ENCODE assay signal across 8 cellular contexts in the genomic region with DNA sequence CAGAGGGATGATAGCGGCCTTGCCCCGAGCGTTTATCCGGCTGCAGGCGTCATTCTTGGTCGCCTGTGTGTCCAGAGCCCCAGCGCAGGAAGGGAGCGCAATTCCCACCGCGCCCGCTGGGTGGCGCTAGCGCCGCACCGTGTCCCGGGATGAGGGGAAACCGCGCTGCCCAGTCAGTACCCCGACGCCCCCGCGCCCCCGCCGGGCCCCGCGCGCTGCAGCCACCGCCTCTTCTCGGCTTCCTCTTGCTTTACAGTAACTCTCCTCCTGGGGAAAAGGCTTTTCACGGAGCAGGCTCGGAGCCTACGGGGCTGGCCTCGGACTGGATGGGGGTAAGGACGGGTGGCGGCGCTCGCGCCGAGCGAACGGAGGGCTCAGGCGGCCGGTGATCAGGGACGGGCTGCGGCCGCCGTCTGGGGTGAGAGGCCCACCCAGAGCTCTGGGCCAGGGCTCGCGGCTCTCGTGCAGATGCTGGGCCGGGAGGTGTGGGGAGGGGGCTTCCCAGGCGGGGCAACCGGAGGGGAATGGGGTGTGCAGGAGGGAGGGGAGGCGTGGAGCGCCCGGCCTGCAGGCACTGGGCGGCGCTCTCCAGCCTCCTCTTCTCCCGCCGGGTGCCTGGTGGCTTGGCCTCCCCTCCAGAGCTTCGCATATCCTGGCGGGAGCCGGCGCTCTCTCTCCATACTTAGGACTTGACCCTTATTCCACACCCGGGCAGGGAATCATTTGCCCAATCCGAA. TPM values are rescaled to one million over a fixed set of nuclear protein-coding genes. Genes with fewer than 3 reads are reported as not detected.
A peak's percentile ranks its signal among the peaks of the same experiment; 100 is the strongest.
DNase-seq lines count a peak whose midpoint lies in the region; ATAC-seq and TF ChIP-seq lines count a peak whose summit lies in the region.

No MANE protein-coding gene starts in this region.

- peak overlapping the region; percentile 85 for H3K27ac Mint-ChIP-seq in activated CD4-positive, alpha-beta T cell treated with anti-CD3 and anti-CD28 coated beads for 36 hours

- H3K9ac ChIP-seq in colonic mucosa (ENCODE audit: low read depth in 2 of 2, low read length in 2 of 2) = peak overlapping the region; percentile 93 to 96

- H3K27me3 ChIP-seq in colonic mucosa = no peaks in the 10 kb centered on the region

- CTCF ChIA-PET in activated CD4-positive, alpha-beta T cell treated with anti-CD3 and anti-CD28 coated beads for 36 hours (lab: Charles Lee) = interaction anchor here (0.6 to 3.1 kb wide), 13 partner anchors 10 to 1424 kb away, joined by 3 to 12 read pairs (median 4); no protein-coding TSS in a partner anchor

- POLR2A ChIA-PET in activated CD4-positive, alpha-beta T cell treated with anti-CD3 and anti-CD28 coated beads for 36 hours (lab: Charles Lee) = interaction anchor here (0.6 kb wide), 1 partner anchor 38 kb away, joined by 3 read pairs; no protein-coding TSS in a partner anchor

- DNase-seq in AG08395 (ENCODE audit: low spot score) = peak; percentile 83
- DNase-seq in NCI-H226 = peak; percentile 86
- peak; percentile 93 for DNase-seq in activated CD4-positive, alpha-beta T cell treated with anti-CD3 and anti-CD28 coated beads for 36 hours
- peak; percentile 94 for DNase-seq in colonic mucosa
- DNase-seq in left colon = peak; percentile 73 to 90
- DNase-seq in stimulated activated CD4-positive, alpha-beta T cell treated with anti-CD3 and anti-CD28 coated beads, Interleukin-1b, Interleukin-23, amount 100 ng/mL, for 48 hours = peak; percentile 84

- no peaks in the 10 kb centered on the region for H3K36me3 Mint-ChIP-seq in activated CD4-positive, alpha-beta T cell treated with anti-CD3 and anti-CD28 coated beads for 36 hours (ENCODE audit: low read depth)

- H3K27me3 Mint-ChIP-seq in activated CD4-positive, alpha-beta T cell treated with anti-CD3 and anti-CD28 coated beads for 36 hours = no peaks in the 10 kb centered on the region

- H3K27ac ChIP-seq in colonic mucosa = peak overlapping the region; percentile 83

- ATAC-seq in GM18867 (IDR thresholded peaks at IDR 0.05; ENCODE audit: unreplicated experiment) (peak; percentile 80), HG03103 (IDR thresholded peaks at IDR 0.05; ENCODE audit: low read depth, unreplicated experiment) (peak; percentile 70), left colon (peak; percentile 75)
- ATAC-seq in activated CD4-positive, alpha-beta T cell treated with anti-CD3 and anti-CD28 coated beads for 36 hours = peak; percentile 88

- H3K4me1 Mint-ChIP-seq in activated CD4-positive, alpha-beta T cell treated with anti-CD3 and anti-CD28 coated beads for 36 hours = peaks cover 2% of the 10 kb centered on the region

- H3K4me3 Mint-ChIP-seq in activated CD4-positive, alpha-beta T cell treated with anti-CD3 and anti-CD28 coated beads for 36 hours = peak overlapping the region; percentile 84

- no peaks in the 10 kb centered on the region for H3K9me3 Mint-ChIP-seq in activated CD4-positive, alpha-beta T cell treated with anti-CD3 and anti-CD28 coated beads for 36 hours (ENCODE audit: low read depth)

- no peaks in the 10 kb centered on the region for H3K36me3 ChIP-seq in colonic mucosa

- TF ChIP-seq CTCF in colonic mucosa (IDR thresholded peaks at IDR 0.05) = peak; percentile 100

- peaks cover 2% of the 10 kb centered on the region for H3K4me1 ChIP-seq in colonic mucosa

- H3K9me3 ChIP-seq in colonic mucosa = no peaks in the 10 kb centered on the region

- intact Hi-C loops in activated CD4-positive, alpha-beta T cell treated with anti-CD3 and anti-CD28 coated beads for 36 hours (cut with DNase I, micrococcal nuclease) = loop anchor here (1.0 to 5.0 kb wide), 8 partner anchors 183 to 825 kb away; partner anchors contain the start of genes AXDND1 (in 2 of the 2), RALGPS2 (in 1 of the 2) and TOR3A (in 1 of the 2)
- intact Hi-C loops in colonic mucosa (cut with DNase I) = loop anchor here (2.0 kb wide), 2 partner anchors 210 to 462 kb away; no protein-coding TSS in a partner anchor
- intact Hi-C loops in left colon (cut with DNase I, micrococcal nuclease) = loop anchor here (5.0 to 10.0 kb wide), 2 partner anchors 182 to 210 kb away; partner anchors contain the start of gene RALGPS2 (in 1 of the 2)

- peak overlapping the region; percentile 73 for H3K4me3 ChIP-seq in colonic mucosa

RNA-seq across cellular contexts. Expression of gene TEX35, which starts 29.8 kb away (rescaled TPM):
- not detected for total RNA-seq in activated CD4-positive, alpha-beta T cell treated with anti-CD3 and anti-CD28 coated beads for 36 hours
- total RNA-seq in colonic mucosa (not detected), left colon (not detected)

RNA-seq across cellular contexts. Expression of gene CLEC20A, which starts 46.0 kb away (rescaled TPM):
- not detected for total RNA-seq in activated CD4-positive, alpha-beta T cell treated with anti-CD3 and anti-CD28 coated beads for 36 hours
- not detected for total RNA-seq in colonic mucosa
- total RNA-seq in left colon = not detected

Comparison
In these comparisons a context has a peak if more than half of its experiments do, and no peak if none do; other contexts are left out.
1. Peak in every context shown above with its lines: DNase-seq, ATAC-seq, H3K4me3 ChIP-seq and H3K27ac ChIP-seq.